Comparison of ENCODE assay signal across 8 cellular contexts in genomic region chr5:39072915-39073758, GRCh38. TPM values are rescaled to one million over a fixed set of nuclear protein-coding genes. Genes with fewer than 3 reads are reported as not detected.
DNase-seq lines count a peak whose midpoint lies in the region; ATAC-seq and TF ChIP-seq lines count a peak whose summit lies in the region.

No MANE protein-coding gene starts in this region.

- H3K4me3 Mint-ChIP-seq in activated T-cell treated with anti-CD3 and anti-CD28 coated beads, Interleukin-2, amount 50 U/mL, for 4 hours = peak overlapping the region; percentile 95
- peak overlapping the region; percentile 84 to 98 (median 94) for H3K4me3 Mint-ChIP-seq in naive B cell

- H3K4me1 ChIP-seq in NT2/D1 (ENCODE audit: insufficient read depth, insufficient read length) = no peaks in the 10 kb centered on the region

- H3K27me3 Mint-ChIP-seq in activated T-cell treated with anti-CD3 and anti-CD28 coated beads, Interleukin-2, amount 50 U/mL, for 4 hours (ENCODE audit: low read depth) = peaks cover 13% of the 10 kb centered on the region
- no peaks in the 10 kb centered on the region for H3K27me3 Mint-ChIP-seq in naive B cell

- ATAC-seq in HG03432 (IDR thresholded peaks at IDR 0.05; ENCODE audit: unreplicated experiment) (peak; percentile 45), naive B cell (ENCODE audit: low read depth in 2 of 2) (peak; percentile 12 to 13)
- peak; percentile 29 to 32 for ATAC-seq in activated T-cell treated with anti-CD3 and anti-CD28 coated beads, Interleukin-2, amount 50 U/mL, for 4 hours

- H3K9me3 Mint-ChIP-seq in activated T-cell treated with anti-CD3 and anti-CD28 coated beads, Interleukin-2, amount 50 U/mL, for 4 hours = no peaks in the 10 kb centered on the region
- no peaks in the 10 kb centered on the region for H3K9me3 Mint-ChIP-seq in naive B cell

- H3K4me3 ChIP-seq in NT2/D1 (ENCODE audit: insufficient read length, low read depth) = peak overlapping the region; percentile 85

- no peaks in the 10 kb centered on the region for H3K36me3 ChIP-seq in NT2/D1 (ENCODE audit: insufficient read depth, insufficient read length, low read length)

- peaks cover 12% of the 10 kb centered on the region for H3K36me3 Mint-ChIP-seq in activated T-cell treated with anti-CD3 and anti-CD28 coated beads, Interleukin-2, amount 50 U/mL, for 4 hours (ENCODE audit: insufficient read depth)
- H3K36me3 Mint-ChIP-seq in naive B cell = no peaks in the 10 kb centered on the region

- no peaks in the 10 kb centered on the region for H3K27me3 ChIP-seq in NT2/D1 (ENCODE audit: insufficient read depth, insufficient read length)

- no peak for TF ChIP-seq CTCF in C4-2B (conservative IDR thresholded peaks at IDR 0.05)

- H3K9ac ChIP-seq in NT2/D1 (ENCODE audit: insufficient read length, low read depth) = peak overlapping the region; percentile 88

- no peaks in the 10 kb centered on the region for H3K9me3 ChIP-seq in NT2/D1 (ENCODE audit: insufficient read depth, low read length)

- DNase-seq in GM19240 (ENCODE audit: insufficient read length, low spot score) = peak; percentile 28
- no peak for DNase-seq in NT2/D1 (ENCODE audit: low read depth, low spot score)
- peak; percentile 15 for DNase-seq in activated T-cell treated with anti-CD3 and anti-CD28 coated beads, Interleukin-2, amount 50 U/mL, for 4 hours
- peak; percentile 23 for DNase-seq in fibroblast of gingiva (ENCODE audit: low read depth)
- DNase-seq in naive B cell = peak; percentile 45
- peak; percentile 44 to 82 (median 60) for DNase-seq in stimulated activated naive CD4-positive, alpha-beta T cell (lab: John Stamatoyannopoulos, UW)

- peak overlapping the region; percentile 82 for H3K27ac ChIP-seq in C4-2B

- H3K4me1 Mint-ChIP-seq in activated T-cell treated with anti-CD3 and anti-CD28 coated beads, Interleukin-2, amount 50 U/mL, for 4 hours (ENCODE audit: low read depth) = peaks cover 46% of the 10 kb centered on the region
- peaks cover 27 to 58% (median 36%) of the 10 kb centered on the region in 3 donors for H3K4me1 Mint-ChIP-seq in naive B cell

- H3K27ac Mint-ChIP-seq in naive B cell = peak overlapping the region; percentile 81 to 97 (median 95)

RNA-seq across cellular contexts. Expression of gene RICTOR, which starts 1.1 kb away (rescaled TPM):
- total RNA-seq in activated T-cell treated with anti-CD3 and anti-CD28 coated beads, Interleukin-2, amount 50 U/mL, for 4 hours = 10 to 100 TPM; 14.1 to 19.2 (median 18.0) TPM
- polyA plus RNA-seq in naive B cell (ENCODE audit: low read depth in 6 of 6) = 10 to 100 TPM in 5 of 6 donors, 1 to 10 TPM in 1; 3.9 to 25.9 (median 17.7) TPM
